9 cellular contexts compared by ENCODE assay signal in the genomic region with DNA sequence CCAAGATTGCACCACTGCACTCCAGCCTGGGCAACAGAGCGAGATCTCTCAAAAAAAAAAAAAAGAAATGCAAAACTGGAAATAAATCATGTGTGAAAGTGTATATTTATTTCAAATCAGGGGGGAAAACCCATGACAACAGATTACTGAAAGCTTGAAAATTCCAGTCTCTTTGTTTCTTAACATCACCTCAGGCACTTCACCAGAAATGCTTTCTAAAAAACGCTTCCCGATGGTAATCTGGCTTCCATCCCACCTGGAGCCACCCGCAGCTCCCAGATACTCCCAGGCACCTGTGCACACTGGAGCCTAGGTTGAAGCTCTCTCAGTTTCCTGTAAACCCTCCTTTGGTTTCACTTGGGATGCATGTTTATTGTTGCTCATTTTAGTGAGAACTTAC. TPM values are rescaled to one million over a fixed set of nuclear protein-coding genes. Genes with fewer than 3 reads are reported as not detected.
DNase-seq lines count a peak whose midpoint lies in the region; ATAC-seq and TF ChIP-seq lines count a peak whose summit lies in the region.
"Had no signal": no experiment of that assay in that cellular context is flagged by ENCODE, and none has a peak within 500 bp of the region (broad histone marks: within the 10 kb centered on the region; RNA-seq: fewer than 3 reads in every experiment).

No MANE protein-coding gene starts in this region.

- POLR2A ChIA-PET in AG04450 (lab: Yijun Ruan, JAX): no interaction called here

- H3K4me3 ChIP-seq in AG04450 (ENCODE audit: low read depth, low read length): no peak overlapping the region
- no peak overlapping the region for H3K4me3 ChIP-seq in SJSA1
- H3K4me3 ChIP-seq in fibroblast of lung (replicated peaks in 1 of 4; ENCODE audit: control extremely low read depth in 1 of 4, insufficient read depth in 1 of 4, low read depth in 3 of 4, low read length in 4 of 4): no peak overlapping the region
- no peak overlapping the region for H3K4me3 ChIP-seq in gastrocnemius medialis
- H3K4me3 ChIP-seq in HAP-1: no peak overlapping the region

- intact Hi-C loops in gastrocnemius medialis (cut with DNase I; ENCODE audit: low total_unique reads) (no loop called here), left colon (cut with DNase I, micrococcal nuclease) (no loop called here)

- in situ Hi-C loops in gastrocnemius medialis (cut with MboI; ENCODE audit: low sequenced_read_pairs in 4 of 4): no loop called here
- in situ Hi-C loops in HAP-1 (cut with MboI; ENCODE audit: low sequenced_read_pairs): no loop called here

- no peak overlapping the region for H3K9ac ChIP-seq in fibroblast of lung (ENCODE audit: insufficient read depth, low read length)

- H3K36me3 ChIP-seq in SJSA1 (no peaks in the 10 kb centered on the region), fibroblast of lung (ENCODE audit: control insufficient read depth, insufficient read depth, low read length) (no peaks in the 10 kb centered on the region), gastrocnemius medialis (no peaks in the 10 kb centered on the region), HAP-1 (replicated peaks) (no peaks in the 10 kb centered on the region)

- H3K4me1 ChIP-seq in SJSA1 (replicated peaks) (peaks cover 81% of the 10 kb centered on the region), fibroblast of lung (ENCODE audit: control insufficient read depth, extremely low read depth, insufficient read depth, low read length) (peaks cover 30% of the 10 kb centered on the region), gastrocnemius medialis (peaks cover 37 to 38% of the 10 kb centered on the region in 2 donors), HAP-1 (peaks cover 3% of the 10 kb centered on the region; the same call in 1 of the 2 replicates)

- peak overlapping the region; percentile 37 for H3K4me2 ChIP-seq in fibroblast of lung (ENCODE audit: extremely low read depth, insufficient read depth, low read length)

- H3K9me3 ChIP-seq in AG04450 (ENCODE audit: control insufficient read depth, insufficient read depth, low read length): no peaks in the 10 kb centered on the region
- no peaks in the 10 kb centered on the region; the same call in 1 of the 2 replicates for H3K9me3 ChIP-seq in SJSA1 (replicated peaks)
- H3K9me3 ChIP-seq in fibroblast of lung (ENCODE audit: control insufficient read depth, insufficient read depth, low read depth, low read length): no peaks in the 10 kb centered on the region
- no peaks in the 10 kb centered on the region for H3K9me3 ChIP-seq in gastrocnemius medialis
- 0 out of 2 replicates have a peak, but pooled peaks cover 3% of the 10 kb centered on the region for H3K9me3 ChIP-seq in HAP-1

- CTCF ChIA-PET in AG04450 (lab: Charles Lee): interaction anchor here (2.2 to 3.5 kb wide), 2 partner anchors 44 to 98 kb away, joined by 5 to 12 read pairs; no protein-coding TSS in a partner anchor

- TF ChIP-seq CTCF in AG04450 (IDR thresholded peaks at IDR 0.05; ENCODE audit: low read depth, low read length): no peak
- no peak for TF ChIP-seq CTCF in fibroblast of lung (conservative IDR thresholded peaks at IDR 0.05 in 1 of 2, IDR thresholded peaks at IDR 0.05 in 1 of 2; ENCODE audit: low read depth in 1 of 2, low read length in 2 of 2)
- no peak for TF ChIP-seq CTCF in gastrocnemius medialis (IDR thresholded peaks at IDR 0.05 in 4 of 5, conservative IDR thresholded peaks at IDR 0.05 in 1 of 5)

- DNase-seq in AG04450 (ENCODE audit: low read depth, low spot score) (no peak), SJSA1 (ENCODE audit: low read depth in 1 of 2, low spot score in 2 of 2) (no peak), fibroblast of lung (ENCODE audit: low read depth in 2 of 2) (no peak), gastrocnemius medialis (no peak), left colon (no peak), NCI-H128 (lab: John Stamatoyannopoulos, UW; ENCODE audit: unreplicated experiment) (no peak), HAP-1 (ENCODE audit: low spot score in 2 of 2) (no peak), NCI-H1436 treated with DMSO at 0.1 percent for 48 hours (lab: John Stamatoyannopoulos, UW) (no peak)
- DNase-seq: NCI-H1092 treated with DMSO at 0.1 percent for 48 hours had no signal

- no peak overlapping the region for H2AFZ ChIP-seq in fibroblast of lung (ENCODE audit: low read length)

- no peaks in the 10 kb centered on the region for H3K79me2 ChIP-seq in fibroblast of lung (ENCODE audit: control insufficient read depth, insufficient read depth, low read length)

- H3K27me3 ChIP-seq in AG04450 (ENCODE audit: control insufficient read depth, insufficient read depth, low read length) (no peaks in the 10 kb centered on the region), SJSA1 (replicated peaks) (no peaks in the 10 kb centered on the region), fibroblast of lung (ENCODE audit: control insufficient read depth, insufficient read depth, low read length) (no peaks in the 10 kb centered on the region), gastrocnemius medialis (no peaks in the 10 kb centered on the region), HAP-1 (ENCODE audit: low read depth) (peaks cover 8% of the 10 kb centered on the region; the same call in 1 of the 2 replicates)

- no peak for TF ChIP-seq POLR2A in gastrocnemius medialis (IDR thresholded peaks at IDR 0.05)

- peak overlapping the region; percentile 31 for H3K27ac ChIP-seq in AG04450 (ENCODE audit: low read depth, low read length)
- H3K27ac ChIP-seq in SJSA1: peak overlapping the region; percentile 85
- H3K27ac ChIP-seq in fibroblast of lung (ENCODE audit: insufficient read depth, low read length): peak overlapping the region; percentile 50
- peak overlapping the region; percentile 78 to 88 (median 83) for H3K27ac ChIP-seq in gastrocnemius medialis

- H4K20me1 ChIP-seq in fibroblast of lung (ENCODE audit: control insufficient read depth, extremely low read depth, insufficient read depth, low read length): no peaks in the 10 kb centered on the region

- ATAC-seq in gastrocnemius medialis (no peak), left colon (no peak)

RNA-seq across cellular contexts. Expression of a gene that starts 7.2 kb away (rescaled TPM):
- not detected in 2 replicates for polyA plus RNA-seq in AG04450 (2011; rRNA removed)
- not detected in 2 replicates for polyA minus RNA-seq in AG04450 (2011; rRNA and poly(A)+ RNA removed)
- not detected in 2 replicates for total RNA-seq in SJSA1 (2014; rRNA removed; shearing (Covaris generic))
- total RNA-seq in fibroblast of lung: not detected in 2 replicates
- 0.01 TPM in 2 replicates for polyA plus RNA-seq in fibroblast of lung
- polyA plus RNA-seq in fibroblast of lung (2012): not detected in 2 replicates
- not detected in 2 replicates for polyA minus RNA-seq in fibroblast of lung (ENCODE audit: low replicate concordance)
- 1 to 10 TPM in 2 of 4 donors, under 1 TPM in 2; 0.81 to 2.8 (median 1.0) TPM for total RNA-seq in gastrocnemius medialis
- 10 to 100 TPM; 19.7 to 28.0 TPM for total RNA-seq in left colon

Comparison
In these comparisons a context has a peak if more than half of its experiments do, and no peak if none do; other contexts are left out.
1. H3K27ac ChIP-seq: peak in every context shown above with its lines; median percentile 85 in SJSA1; 83 in gastrocnemius medialis; 50 in fibroblast of lung; 31 in AG04450.
2. RNA of a gene that starts 7.2 kb away (total RNA-seq): 19.7 to 28.0 TPM in left colon; 0.81 to 2.8 TPM in gastrocnemius medialis, not detected in SJSA1 and not detected in fibroblast of lung; every median in the first group is over 4 times any median in the second.